8 cellular contexts compared by ENCODE assay signal in the genomic region with DNA sequence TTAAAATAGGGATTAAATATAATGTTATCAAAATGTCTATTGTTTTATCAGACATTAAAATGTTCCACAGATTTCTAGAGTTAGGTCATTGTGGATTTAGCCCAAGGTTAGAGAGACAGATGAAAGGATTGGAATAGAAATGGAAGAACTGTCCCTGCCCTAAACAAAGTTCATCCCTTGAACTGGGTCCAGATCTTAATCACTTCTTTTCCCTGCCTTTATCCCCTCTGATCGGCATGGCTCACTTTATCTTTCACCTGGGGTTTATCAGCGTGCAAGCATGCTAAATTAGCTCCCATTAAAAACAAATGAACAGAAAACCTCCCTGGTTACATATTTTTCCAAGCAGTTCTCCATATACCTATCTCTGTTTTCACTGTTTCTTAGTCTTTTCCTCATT.
"Had no signal": no experiment of that assay in that cellular context is flagged by ENCODE, and none has a peak within 500 bp of the region (broad histone marks: within the 10 kb centered on the region; RNA-seq: fewer than 3 reads in every experiment).

No MANE protein-coding gene starts in this region.

- FAIRE-seq: G401.6, GM12878, GM12891, GM12892, GM18507, GM19239 had no signal

- DNase-seq: GDM1, GF-D8 had no signal

- H3K4me3 ChIP-seq: GM12878 had no signal

- ATAC-seq: GM12878 had no signal
